In genomic region chr4:79949186-79949585, GRCh38 we compare ENCODE assay signal across 17 cellular contexts.
"Had no signal": no experiment of that assay in that cellular context is flagged by ENCODE, and none has a peak within 500 bp of the region (broad histone marks: within the 10 kb centered on the region; RNA-seq: fewer than 3 reads in every experiment).

No MANE protein-coding gene starts in this region.

- H3K27ac ChIP-seq: KMS-11 had no signal

- H3K4me3 ChIP-seq: SK-N-MC had no signal

- H3K9ac ChIP-seq: KMS-11 had no signal

- ATAC-seq: activated CD4-positive, CD25-positive, alpha-beta regulatory T cell treated with anti-CD3 and anti-CD28 coated beads, Interleukin-2, amount 50 U/mL, for 24 hours; activated CD8-positive, alpha-beta T cell treated with anti-CD3 and anti-CD28 coated beads for 36 hours; activated naive CD4-positive, alpha-beta T cell treated with anti-CD3 and anti-CD28 coated beads, Interleukin-2, amount 50 U/mL, for 72 hours; activated naive CD8-positive, alpha-beta T cell treated with anti-CD3 and anti-CD28 coated beads, Interleukin-2, amount 50 U/mL, for 24 hours had no signal

- DNase-seq: activated CD4-positive, alpha-beta T cell treated with anti-CD3 and anti-CD28 coated beads for 4 hours; activated CD8-positive, alpha-beta memory T cell treated with anti-CD3 and anti-CD28 coated beads, Interleukin-2, amount 50 U/mL, for 4 hours; activated CD8-positive, alpha-beta T cell treated with anti-CD3 and anti-CD28 coated beads for 36 hours; activated effector memory CD4-positive, alpha-beta T cell treated with anti-CD3 and anti-CD28 coated beads, Interleukin-2, amount 50 U/mL, for 16 hours; activated naive CD4-positive, alpha-beta T cell treated with Interleukin-2 at 50 U/mL for 16 hours; activated naive CD8-positive, alpha-beta T cell treated with anti-CD3 and anti-CD28 coated beads, Interleukin-2, amount 50 U/mL, for 24 hours; amygdala; NCI-H1092; NCI-H187; NCI-H2081; NCI-H510A treated with DMSO at 0.1 percent for 48 hours; SIG-M5; T-helper 1 cell had no signal
